Comparison of ENCODE assay signal across 30 cellular contexts in genomic region chr6:153852034-153852433, GRCh38.
"Had no signal": no experiment of that assay in that cellular context is flagged by ENCODE, and none has a peak within 500 bp of the region (broad histone marks: within the 10 kb centered on the region; RNA-seq: fewer than 3 reads in every experiment).

No MANE protein-coding gene starts in this region.

- ATAC-seq: naive thymus-derived CD8-positive, alpha-beta T cell; natural killer cell treated with Interleukin-12 subunit alpha and Interleukin-12 subunit beta and Interleukin-15 and Interleukin-18, amount 100 ng/mL, for 72 hours; psoas muscle; right cardiac atrium; right lobe of liver; stimulated activated effector memory CD8-positive, alpha-beta T cell treated with anti-CD3 and anti-CD28 coated beads, Interleukin-12 subunit alpha, Interleukin-12 subunit beta, amount 100 ng/mL, for 72 hours; stimulated activated naive B cell treated with anti-CD40 and anti-IgM and Interleukin-4, amounts not matched to agents 10 μg/mL and 1 μg/mL and 100 μg/mL, for 72 hours had no signal

- H3K36me3 Mint-ChIP-seq: naive thymus-derived CD8-positive, alpha-beta T cell; natural killer cell treated with Interleukin-12 subunit alpha and Interleukin-12 subunit beta and Interleukin-15 and Interleukin-18, amount 100 ng/mL, for 72 hours; stimulated activated effector memory CD8-positive, alpha-beta T cell treated with anti-CD3 and anti-CD28 coated beads, Interleukin-12 subunit alpha, Interleukin-12 subunit beta, amount 100 ng/mL, for 72 hours; stimulated activated naive B cell treated with anti-CD40 and anti-IgM and Interleukin-4, amounts not matched to agents 10 μg/mL and 1 μg/mL and 100 μg/mL, for 72 hours had no signal

- H3K79me2 ChIP-seq: parathyroid adenoma had no signal

- H3K27me3 Mint-ChIP-seq: natural killer cell treated with Interleukin-12 subunit alpha and Interleukin-12 subunit beta and Interleukin-15 and Interleukin-18, amount 100 ng/mL, for 72 hours; progenitor cell of endocrine pancreas; stimulated activated naive B cell treated with anti-CD40 and anti-IgM and Interleukin-4, amounts not matched to agents 10 μg/mL and 1 μg/mL and 100 μg/mL, for 72 hours; stimulated activated naive CD8-positive, alpha-beta T cell treated with anti-CD3 and anti-CD28 coated beads, Interleukin-15, Interleukin-2, amounts not matched to agents 100 ng/mL and 50 ng/mL, for 24 hours had no signal

- H3K9me3 Mint-ChIP-seq: stimulated activated effector memory CD8-positive, alpha-beta T cell treated with anti-CD3 and anti-CD28 coated beads, Interleukin-12 subunit alpha, Interleukin-12 subunit beta, amount 100 ng/mL, for 72 hours had no signal

- H3K27me3 ChIP-seq: neutrophil, right lobe of liver, sigmoid colon, stomach, thyroid gland, tibial nerve, upper lobe of left lung, vagina had no signal

- DNase-seq: naive thymus-derived CD8-positive, alpha-beta T cell; nephron progenitor cell; nucleus accumbens; posterior cingulate gyrus; psoas muscle; right cardiac atrium; right lobe of liver; sigmoid colon; small intestine; stimulated activated CD4-positive, alpha-beta T cell treated with anti-CD3 and anti-CD28 coated beads, Interleukin-15, amount 100 ng/mL, for 24 hours; stimulated activated CD4-positive, alpha-beta T cell treated with anti-CD3 and anti-CD28 coated beads, Interleukin-2, amount 100 ng/mL, for 24 hours; stimulated activated CD4-positive, alpha-beta T cell treated with anti-CD3 and anti-CD28 coated beads, Interleukin-2, amount 100 ng/mL, for 48 hours; stimulated activated CD4-positive, alpha-beta T cell treated with anti-CD3 and anti-CD28 coated beads, Interleukin-4, amount 100 ng/mL, for 24 hours; stimulated activated naive B cell treated with anti-CD40 and anti-IgM and Interleukin-4, amounts not matched to agents 10 μg/mL and 1 μg/mL and 100 μg/mL, for 72 hours; stimulated activated naive CD4-positive, alpha-beta T cell treated with Interleukin-2 at 50 U/mL for 16 hours; stomach; thyroid gland; trophoblast cell; upper lobe of left lung had no signal

- H3K9ac ChIP-seq: parathyroid adenoma had no signal

- FAIRE-seq: small intestine, urothelium cell line had no signal

- H3K9me3 ChIP-seq: neutrophil, psoas muscle, right lobe of liver, sigmoid colon, thoracic aorta, thyroid gland, vagina had no signal

- H3K4me1 Mint-ChIP-seq: naive thymus-derived CD8-positive, alpha-beta T cell; nephron progenitor cell; stimulated activated effector memory CD8-positive, alpha-beta T cell treated with anti-CD3 and anti-CD28 coated beads, Interleukin-12 subunit alpha, Interleukin-12 subunit beta, amount 100 ng/mL, for 72 hours; stimulated activated naive B cell treated with anti-CD40 and anti-IgM and Interleukin-4, amounts not matched to agents 10 μg/mL and 1 μg/mL and 100 μg/mL, for 72 hours had no signal

- H3K4me1 ChIP-seq: parathyroid adenoma, psoas muscle, right lobe of liver, sigmoid colon, stomach, thyroid gland, upper lobe of left lung, vagina had no signal

- H2AFZ ChIP-seq: parathyroid adenoma had no signal

- H3K36me3 ChIP-seq: neutrophil, right lobe of liver, sigmoid colon, stomach, thoracic aorta, thyroid gland, tibial nerve, upper lobe of left lung, vagina had no signal

- H3K4me3 ChIP-seq: psoas muscle, right lobe of liver, sigmoid colon, stomach, thoracic aorta, thyroid gland, tibial nerve, upper lobe of left lung, vagina had no signal

- H3K27ac Mint-ChIP-seq: naive thymus-derived CD8-positive, alpha-beta T cell; natural killer cell treated with Interleukin-12 subunit alpha and Interleukin-12 subunit beta and Interleukin-15 and Interleukin-18, amount 100 ng/mL, for 72 hours; nephron progenitor cell; stimulated activated effector memory CD8-positive, alpha-beta T cell treated with anti-CD3 and anti-CD28 coated beads, Interleukin-12 subunit alpha, Interleukin-12 subunit beta, amount 100 ng/mL, for 72 hours; stimulated activated naive B cell treated with anti-CD40 and anti-IgM and Interleukin-4, amounts not matched to agents 10 μg/mL and 1 μg/mL and 100 μg/mL, for 72 hours; stimulated activated naive CD8-positive, alpha-beta T cell treated with anti-CD3 and anti-CD28 coated beads, Interleukin-15, Interleukin-2, amounts not matched to agents 100 ng/mL and 50 ng/mL, for 24 hours had no signal

- H3K4me3 Mint-ChIP-seq: naive thymus-derived CD8-positive, alpha-beta T cell; natural killer cell treated with Interleukin-12 subunit alpha and Interleukin-12 subunit beta and Interleukin-15 and Interleukin-18, amount 100 ng/mL, for 72 hours; nephron progenitor cell; neural crest cell; stimulated activated effector memory CD8-positive, alpha-beta T cell treated with anti-CD3 and anti-CD28 coated beads, Interleukin-12 subunit alpha, Interleukin-12 subunit beta, amount 100 ng/mL, for 72 hours; stimulated activated naive B cell treated with anti-CD40 and anti-IgM and Interleukin-4, amounts not matched to agents 10 μg/mL and 1 μg/mL and 100 μg/mL, for 72 hours; stimulated activated naive CD8-positive, alpha-beta T cell treated with anti-CD3 and anti-CD28 coated beads, Interleukin-15, Interleukin-2, amounts not matched to agents 100 ng/mL and 50 ng/mL, for 24 hours had no signal

- H3K27ac ChIP-seq: neutrophil, parathyroid adenoma, psoas muscle, right lobe of liver, sigmoid colon, stomach, thoracic aorta, thyroid gland, tibial nerve, upper lobe of left lung, vagina had no signal
